In genomic region chr3:71107926-71108325, GRCh38 we compare ENCODE assay signal across 14 cellular contexts.
DNase-seq lines count a peak whose midpoint lies in the region; ATAC-seq and TF ChIP-seq lines count a peak whose summit lies in the region.
"Had no signal": no experiment of that assay in that cellular context is flagged by ENCODE, and none has a peak within 500 bp of the region (broad histone marks: within the 10 kb centered on the region; RNA-seq: fewer than 3 reads in every experiment).

No MANE protein-coding gene starts in this region.

- intact Hi-C loops in CD8-positive, alpha-beta T cell (cut with DNase I, micrococcal nuclease) = loop anchor here in 1 of 2 experiments (2.0 kb wide), 1 partner anchor 13 kb away; no protein-coding TSS in a partner anchor
- intact Hi-C loops in activated B cell treated with CpG ODN at 0.5 μM for 24 hours (cut with micrococcal nuclease) = no loop called here
- intact Hi-C loops in CD14-positive monocyte (cut with micrococcal nuclease) = no loop called here

- no peak overlapping the region for H3K27ac ChIP-seq in CD8-positive, alpha-beta T cell (ENCODE audit: low read depth, low read length)

- no peak for DNase-seq in CD8-positive, alpha-beta T cell
- DNase-seq in activated B cell treated with CpG ODN at 0.5 μM for 24 hours (no peak), fibroblast of gingiva (ENCODE audit: low read depth) (peak; percentile 53), progenitor cell of endocrine pancreas (ENCODE audit: low spot score, unreplicated experiment) (no peak), NCI-H82 treated with DMSO at 0.1 percent for 48 hours (lab: John Stamatoyannopoulos, UW; ENCODE audit: unreplicated experiment) (no peak), LoVo (ENCODE audit: low spot score) (no peak), CD14-positive monocyte (ENCODE audit: low spot score) (no peak), AML-193 (lab: John Stamatoyannopoulos, UW) (no peak)
- DNase-seq: activated effector memory CD4-positive, alpha-beta T cell treated with Interleukin-2 at 50 U/mL for 16 hours; effector memory CD4-positive, alpha-beta T cell; hippocampal formation; NCI-H1048; NCI-H510A had no signal

- H3K9me3 ChIP-seq in CD8-positive, alpha-beta T cell (ENCODE audit: low read length) = no peaks in the 10 kb centered on the region

- H3K27me3 ChIP-seq in CD8-positive, alpha-beta T cell (ENCODE audit: insufficient read depth, low read length) = no peaks in the 10 kb centered on the region

- H3K36me3 ChIP-seq in CD8-positive, alpha-beta T cell (ENCODE audit: insufficient read depth, low read length) = peaks cover 28% of the 10 kb centered on the region

- H3K9me3 Mint-ChIP-seq in CD8-positive, alpha-beta T cell = no peaks in the 10 kb centered on the region
- H3K9me3 Mint-ChIP-seq in activated B cell treated with CpG ODN at 0.5 μM for 24 hours (no peaks in the 10 kb centered on the region), progenitor cell of endocrine pancreas (ENCODE audit: low read depth) (no peaks in the 10 kb centered on the region), CD14-positive monocyte (no peaks in the 10 kb centered on the region)

- H3K36me3 Mint-ChIP-seq in CD8-positive, alpha-beta T cell = peaks cover 85% of the 10 kb centered on the region
- H3K36me3 Mint-ChIP-seq in activated B cell treated with CpG ODN at 0.5 μM for 24 hours (ENCODE audit: low read depth) (peaks cover 88% of the 10 kb centered on the region), progenitor cell of endocrine pancreas (ENCODE audit: insufficient read depth) (peaks cover 39% of the 10 kb centered on the region), CD14-positive monocyte (peaks cover 62 to 63% of the 10 kb centered on the region in 2 donors)

- ATAC-seq in CD8-positive, alpha-beta T cell = no peak
- no peak for ATAC-seq in activated B cell treated with CpG ODN at 0.5 μM for 24 hours (ENCODE audit: low read depth)

- CTCF ChIA-PET in CD8-positive, alpha-beta T cell (lab: Charles Lee) = interaction anchor here (0.7 kb wide), 1 partner anchor 349 kb away, joined by 3 read pairs; no protein-coding TSS in a partner anchor
- CTCF ChIA-PET in activated B cell treated with CpG ODN at 0.5 μM for 24 hours (lab: Charles Lee) = no interaction called here

- POLR2A ChIA-PET in CD8-positive, alpha-beta T cell (lab: Charles Lee) = no interaction called here
- POLR2A ChIA-PET in activated B cell treated with CpG ODN at 0.5 μM for 24 hours (lab: Charles Lee) = interaction anchor here (0.6 to 3.1 kb wide), 5 partner anchors 11 to 141 kb away, joined by 3 to 18 read pairs (median 7); no protein-coding TSS in a partner anchor

- no peaks in the 10 kb centered on the region for H3K27me3 Mint-ChIP-seq in CD8-positive, alpha-beta T cell (ENCODE audit: low read depth)
- H3K27me3 Mint-ChIP-seq in activated B cell treated with CpG ODN at 0.5 μM for 24 hours (no peaks in the 10 kb centered on the region), progenitor cell of endocrine pancreas (no peaks in the 10 kb centered on the region), CD14-positive monocyte (ENCODE audit: low read depth in 3 of 3) (no peaks in the 10 kb centered on the region)

- peaks cover 42% of the 10 kb centered on the region for H3K4me1 ChIP-seq in CD8-positive, alpha-beta T cell (ENCODE audit: insufficient read depth, low read length)

- TF ChIP-seq CTCF in CD8-positive, alpha-beta T cell (IDR thresholded peaks at IDR 0.05) = no peak
- no peak for TF ChIP-seq CTCF in activated B cell treated with CpG ODN at 0.5 μM for 24 hours (IDR thresholded peaks at IDR 0.05)
- no peak for TF ChIP-seq CTCF in progenitor cell of endocrine pancreas (IDR thresholded peaks at IDR 0.05; ENCODE audit: unreplicated experiment)
- no peak for TF ChIP-seq CTCF in CD14-positive monocyte (IDR thresholded peaks at IDR 0.05)

- peaks cover 80% of the 10 kb centered on the region for H3K4me1 Mint-ChIP-seq in CD8-positive, alpha-beta T cell (ENCODE audit: low read depth)
- H3K4me1 Mint-ChIP-seq in activated B cell treated with CpG ODN at 0.5 μM for 24 hours (peaks cover 93% of the 10 kb centered on the region), progenitor cell of endocrine pancreas (ENCODE audit: low read depth) (peaks cover 40% of the 10 kb centered on the region), CD14-positive monocyte (peaks cover 12% of the 10 kb centered on the region)

- no peak overlapping the region for H3K4me3 ChIP-seq in CD8-positive, alpha-beta T cell (ENCODE audit: low read depth, low read length)
- H3K4me3 ChIP-seq: skin epidermis had no signal

- no peak overlapping the region for H3K4me3 Mint-ChIP-seq in CD8-positive, alpha-beta T cell
- H3K4me3 Mint-ChIP-seq in activated B cell treated with CpG ODN at 0.5 μM for 24 hours (no peak overlapping the region), progenitor cell of endocrine pancreas (ENCODE audit: low read depth) (no peak overlapping the region), CD14-positive monocyte (no peak overlapping the region)

- peak overlapping the region; percentile 84 for H3K27ac Mint-ChIP-seq in CD8-positive, alpha-beta T cell
- peak overlapping the region; percentile 62 for H3K27ac Mint-ChIP-seq in activated B cell treated with CpG ODN at 0.5 μM for 24 hours
- H3K27ac Mint-ChIP-seq in progenitor cell of endocrine pancreas = peak overlapping the region; percentile 56
- no peak overlapping the region for H3K27ac Mint-ChIP-seq in CD14-positive monocyte

Comparison
In these comparisons a context has a peak if more than half of its experiments do, and no peak if none do; other contexts are left out.
1. H3K27ac Mint-ChIP-seq: peak in CD8-positive, alpha-beta T cell (single experiment), activated B cell treated with CpG ODN at 0.5 μM for 24 hours (single experiment) and progenitor cell of endocrine pancreas (single experiment); none in CD14-positive monocyte (0 of 7).